1 cellular context compared by ENCODE assay signal in genomic region chr9:122912671-122912963, GRCh38.
TF ChIP-seq lines count a peak whose summit lies in the region.

No MANE protein-coding gene starts in this region.

TF ChIP-seq in H1, 55 proteins besides CTCF, POLR2A, EP300 and RAD21:
- no peak for TF ChIP-seq SP1 (IDR thresholded peaks at IDR 0.05; ENCODE audit: low read depth, low read length)
- TF ChIP-seq SP4 (IDR thresholded peaks at IDR 0.05; ENCODE audit: low read length) = no peak
- no peak for TF ChIP-seq E2F6 (IDR thresholded peaks at IDR 0.05)
- TF ChIP-seq CHD7 (IDR thresholded peaks at IDR 0.05; ENCODE audit: insufficient replicate concordance, low read length) = no peak
- TF ChIP-seq GTF2F1 (IDR thresholded peaks at IDR 0.05; ENCODE audit: borderline replicate concordance, low read depth, low read length) = no peak
- TF ChIP-seq KDM4A (IDR thresholded peaks at IDR 0.05; ENCODE audit: low read depth, low read length, severe bottlenecking) = no peak
- no peak for TF ChIP-seq SIRT6 (IDR thresholded peaks at IDR 0.05; ENCODE audit: low read length)
TF ChIP-seq in H1: peak in this region for 0.
